8 cellular contexts compared by ENCODE assay signal in genomic region chr5:10564838-10565784, GRCh38. TPM values are rescaled to one million over a fixed set of nuclear protein-coding genes. Genes with fewer than 3 reads are reported as not detected.
DNase-seq lines count a peak whose midpoint lies in the region; FAIRE-seq and TF ChIP-seq lines count a peak whose summit lies in the region.

No MANE protein-coding gene starts in this region.

- peaks cover 25% of the 10 kb centered on the region for H3K4me1 Mint-ChIP-seq in activated CD4-positive, alpha-beta T cell treated with anti-CD3 and anti-CD28 coated beads, Interleukin-2, amount 10 ng/mL, durations not matched to agents 7 days and 5 days
- peaks cover 21% of the 10 kb centered on the region for H3K4me1 Mint-ChIP-seq in activated CD4-positive, alpha-beta memory T cell treated with anti-CD3 and anti-CD28 coated beads for 36 hours (ENCODE audit: low read depth)

- no peaks in the 10 kb centered on the region for H3K9me3 Mint-ChIP-seq in activated CD4-positive, alpha-beta T cell treated with anti-CD3 and anti-CD28 coated beads, Interleukin-2, amount 10 ng/mL, durations not matched to agents 7 days and 5 days
- H3K9me3 Mint-ChIP-seq in activated CD4-positive, alpha-beta memory T cell treated with anti-CD3 and anti-CD28 coated beads for 36 hours, result no peaks in the 10 kb centered on the region

- no peaks in the 10 kb centered on the region for H3K36me3 Mint-ChIP-seq in activated CD4-positive, alpha-beta T cell treated with anti-CD3 and anti-CD28 coated beads, Interleukin-2, amount 10 ng/mL, durations not matched to agents 7 days and 5 days (ENCODE audit: low read depth)
- no peaks in the 10 kb centered on the region for H3K36me3 Mint-ChIP-seq in activated CD4-positive, alpha-beta memory T cell treated with anti-CD3 and anti-CD28 coated beads for 36 hours

- peaks cover 21% of the 10 kb centered on the region for H3K27me3 Mint-ChIP-seq in activated CD4-positive, alpha-beta T cell treated with anti-CD3 and anti-CD28 coated beads, Interleukin-2, amount 10 ng/mL, durations not matched to agents 7 days and 5 days
- peaks cover 3% of the 10 kb centered on the region for H3K27me3 Mint-ChIP-seq in activated CD4-positive, alpha-beta memory T cell treated with anti-CD3 and anti-CD28 coated beads for 36 hours

- H3K27ac Mint-ChIP-seq in activated CD4-positive, alpha-beta T cell treated with anti-CD3 and anti-CD28 coated beads, Interleukin-2, amount 10 ng/mL, durations not matched to agents 7 days and 5 days, result peak overlapping the region; percentile 80
- H3K27ac Mint-ChIP-seq in activated CD4-positive, alpha-beta memory T cell treated with anti-CD3 and anti-CD28 coated beads for 36 hours, result no peak overlapping the region

- POLR2A ChIA-PET in activated CD4-positive, alpha-beta T cell treated with anti-CD3 and anti-CD28 coated beads, Interleukin-2, amount 10 ng/mL, durations not matched to agents 7 days and 5 days (lab: Charles Lee), result interaction anchor here (1.0 kb wide), 1 partner anchor 13 kb away, joined by 4 read pairs; no protein-coding TSS in a partner anchor
- POLR2A ChIA-PET in activated CD4-positive, alpha-beta memory T cell treated with anti-CD3 and anti-CD28 coated beads for 36 hours (lab: Charles Lee), result interaction anchor here (0.6 to 0.9 kb wide), 2 partner anchors 65 to 72 kb away, joined by 3 to 4 read pairs; no protein-coding TSS in a partner anchor

- TF ChIP-seq POLR2A in GM12892 (IDR thresholded peaks at IDR 0.05; ENCODE audit: low read depth, low read length), result no peak

- peak overlapping the region; percentile 71 for H3K4me3 Mint-ChIP-seq in activated CD4-positive, alpha-beta T cell treated with anti-CD3 and anti-CD28 coated beads, Interleukin-2, amount 10 ng/mL, durations not matched to agents 7 days and 5 days
- peak overlapping the region; percentile 84 for H3K4me3 Mint-ChIP-seq in activated CD4-positive, alpha-beta memory T cell treated with anti-CD3 and anti-CD28 coated beads for 36 hours

- no peak for FAIRE-seq in GM12892 (lab: Jason Lieb, UNC)

- DNase-seq in activated CD4-positive, alpha-beta T cell treated with anti-CD3 and anti-CD28 coated beads, Interleukin-2, amount 10 ng/mL, durations not matched to agents 7 days and 5 days, result no peak
- no peak for DNase-seq in activated CD4-positive, alpha-beta T cell treated with anti-CD3 and anti-CD28 coated beads for 48 hours
- DNase-seq in activated CD4-positive, alpha-beta memory T cell treated with anti-CD3 and anti-CD28 coated beads for 36 hours, result peak; percentile 49
- DNase-seq in glomerular visceral epithelial cell (ENCODE audit: extremely low spot score), result peak; percentile 22
- peak; percentile 83 for DNase-seq in posterior vena cava (ENCODE audit: low spot score)
- no peak for DNase-seq in HuH-7 (ENCODE audit: low spot score)
- no peak for DNase-seq in GM12892 (ENCODE audit: insufficient read length)
- DNase-seq in hippocampal formation (lab: John Stamatoyannopoulos, UW), result no peak

- intact Hi-C loops in activated CD4-positive, alpha-beta memory T cell treated with anti-CD3 and anti-CD28 coated beads for 36 hours (cut with micrococcal nuclease), result loop anchor here (1.0 to 10.0 kb wide), 7 partner anchors 14 to 213 kb away; partner anchors contain the start of genes DAP, MARCHF6 and ROPN1L
- intact Hi-C loops in posterior vena cava (cut with DNase I), result loop anchor here in 1 of 2 donors (10.0 kb wide), 1 partner anchor 110 kb away; no protein-coding TSS in a partner anchor

- CTCF ChIA-PET in activated CD4-positive, alpha-beta T cell treated with anti-CD3 and anti-CD28 coated beads, Interleukin-2, amount 10 ng/mL, durations not matched to agents 7 days and 5 days (lab: Charles Lee), result interaction anchor here (1.4 to 2.6 kb wide), 2 partner anchors 12 to 42 kb away, joined by 5 to 13 read pairs; no protein-coding TSS in a partner anchor
- CTCF ChIA-PET in activated CD4-positive, alpha-beta memory T cell treated with anti-CD3 and anti-CD28 coated beads for 36 hours (lab: Charles Lee), result interaction anchor here (1.0 to 1.4 kb wide), 2 partner anchors 62 kb away, joined by 3 to 4 read pairs; no protein-coding TSS in a partner anchor

RNA-seq across cellular contexts. Expression of gene ANKRD33B, which starts 1.2 kb away (rescaled TPM):
- 1 to 10 TPM; 3.2 to 3.7 TPM for total RNA-seq in activated CD4-positive, alpha-beta T cell treated with anti-CD3 and anti-CD28 coated beads, Interleukin-2, amount 10 ng/mL, durations not matched to agents 7 days and 5 days
- total RNA-seq in activated CD4-positive, alpha-beta memory T cell treated with anti-CD3 and anti-CD28 coated beads for 36 hours, result 1 to 10 TPM; 9.9 to 10.0 TPM
- total RNA-seq in posterior vena cava, result 1 to 10 TPM; 3.3 to 3.9 TPM
- polyA plus RNA-seq in GM12892 (2012; ENCODE audit: missing spikeins), result 30.2 TPM

Comparison
In these comparisons a context has a peak if more than half of its experiments do, and no peak if none do; other contexts are left out.
1. DNase-seq: peak in activated CD4-positive, alpha-beta memory T cell treated with anti-CD3 and anti-CD28 coated beads for 36 hours (single experiment), glomerular visceral epithelial cell (single experiment) and posterior vena cava (single experiment); none in activated CD4-positive, alpha-beta T cell treated with anti-CD3 and anti-CD28 coated beads, Interleukin-2, amount 10 ng/mL, durations not matched to agents 7 days and 5 days (single experiment), activated CD4-positive, alpha-beta T cell treated with anti-CD3 and anti-CD28 coated beads for 48 hours (single experiment), HuH-7 (single experiment), GM12892 (single experiment) and hippocampal formation (0 of 2).